35 cellular contexts compared by ENCODE assay signal in the genomic region with DNA sequence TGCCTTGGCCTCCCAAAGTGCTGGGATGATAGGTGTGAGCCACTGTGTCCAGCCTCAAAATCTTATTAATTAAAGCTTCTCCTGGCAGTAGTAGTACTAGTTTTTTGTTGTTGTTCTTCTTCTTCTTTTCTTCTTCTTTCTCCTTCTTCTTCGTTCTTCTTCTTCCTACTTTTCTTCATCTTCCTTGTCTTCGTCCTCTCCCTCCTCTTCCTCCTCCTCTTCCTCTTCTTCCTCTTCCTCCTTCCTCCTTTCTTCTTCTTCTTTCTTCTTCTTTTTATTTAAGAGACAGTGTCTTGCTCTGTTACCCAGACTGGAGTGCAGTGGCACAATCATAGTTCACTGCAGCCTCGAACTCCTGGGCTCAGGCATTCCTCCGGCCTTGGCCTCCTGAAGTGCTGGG. TPM values are rescaled to one million over a fixed set of nuclear protein-coding genes. Genes with fewer than 3 reads are reported as not detected.
DNase-seq lines count a peak whose midpoint lies in the region; ATAC-seq, FAIRE-seq and TF ChIP-seq lines count a peak whose summit lies in the region.
"Had no signal": no experiment of that assay in that cellular context is flagged by ENCODE, and none has a peak within 500 bp of the region (broad histone marks: within the 10 kb centered on the region; RNA-seq: fewer than 3 reads in every experiment).

No MANE protein-coding gene starts in this region.

- DNase-seq in K562 (ENCODE audit: extremely low read depth in 1 of 4, low spot score in 3 of 4) (no peak), neural crest cell (ENCODE audit: low read depth, low spot score) (no peak), tibial nerve (ENCODE audit: low spot score in 2 of 2) (no peak), NCI-H345 treated with DMSO at 0.1 percent for 48 hours (lab: John Stamatoyannopoulos, UW; ENCODE audit: unreplicated experiment) (no peak), UCSD-AML1 (lab: John Stamatoyannopoulos, UW; ENCODE audit: unreplicated experiment) (no peak)
- no peak for DNase-seq in stimulated activated naive B cell treated with anti-CD40 and anti-IgM and Interleukin-4, amounts not matched to agents 10 μg/mL and 1 μg/mL and 100 μg/mL, for 72 hours
- no peak for DNase-seq in activated CD4-positive, alpha-beta T cell treated with anti-CD3 and anti-CD28 coated beads, Interleukin-2, amount 50 U/mL, for 1 hour
- DNase-seq: 8988T; ACHN; AML-193; BE2C; C1 segment of cervical spinal cord; Caco-2; Calu3; CD4-positive, alpha-beta memory T cell; CD4-positive, alpha-beta T cell; CD4-positive, CD25-positive, alpha-beta regulatory T cell; CD8-positive, alpha-beta memory T cell; CD8-positive, alpha-beta T cell; COR-L47; DMS 273 treated with DMSO at 0.1 percent for 48 hours; DMS153; DMS53; DMS79; DMS79 treated with DMSO at 0.1 percent for 48 hours; DND-41; EL had no signal

- H3K4me3 Mint-ChIP-seq in neural crest cell: no peak overlapping the region
- no peak overlapping the region for H3K4me3 Mint-ChIP-seq in stimulated activated naive B cell treated with anti-CD40 and anti-IgM and Interleukin-4, amounts not matched to agents 10 μg/mL and 1 μg/mL and 100 μg/mL, for 72 hours
- H3K4me3 Mint-ChIP-seq: B cell; CD4-positive, alpha-beta memory T cell; CD4-positive, alpha-beta T cell; CD4-positive, CD25-positive, alpha-beta regulatory T cell; CD8-positive, alpha-beta memory T cell; CD8-positive, alpha-beta T cell had no signal

- no peaks in the 10 kb centered on the region for H3K9me1 ChIP-seq in K562 (ENCODE audit: control insufficient read depth, insufficient read depth, low read length)

- FAIRE-seq in K562 (lab: Jason Lieb, UNC): no peak
- FAIRE-seq: A204.1, A549, D721Med had no signal

- no peak for TF ChIP-seq EP300 in K562 (IDR thresholded peaks at IDR 0.05; ENCODE audit: low read length)
- TF ChIP-seq EP300 in tibial nerve (IDR thresholded peaks at IDR 0.05): no peak

- no peak for ATAC-seq in K562
- ATAC-seq in stimulated activated naive B cell treated with anti-CD40 and anti-IgM and Interleukin-4, amounts not matched to agents 10 μg/mL and 1 μg/mL and 100 μg/mL, for 72 hours (replicated peaks): no peak
- ATAC-seq: A549; CD8-positive, alpha-beta T cell had no signal

- H3K27ac ChIP-seq in HEK293 (ENCODE audit: extremely low read depth, low read depth, low read length) (no peak overlapping the region), K562 (ENCODE audit: extremely low read depth, low read depth, low read length) (no peak overlapping the region), tibial nerve (no peak overlapping the region)
- H3K27ac ChIP-seq: A549; BLaER1; BLaER1 treated with 17β-estradiol and CSF1 and Interleukin-3, amounts not matched to agents 10 nM and 100 nM; C4-2B had no signal

- no peak overlapping the region for H3K9ac ChIP-seq in K562 (ENCODE audit: insufficient read depth in 1 of 2, low read depth in 2 of 2, low read length in 2 of 2)
- H3K9ac ChIP-seq: BLaER1; BLaER1 treated with 17β-estradiol and CSF1 and Interleukin-3, amounts not matched to agents 10 nM and 100 nM had no signal

- peak overlapping the region; percentile 13 for H3K27ac Mint-ChIP-seq in neural crest cell (ENCODE audit: unreplicated experiment)
- peak overlapping the region; percentile 1 for H3K27ac Mint-ChIP-seq in stimulated activated naive B cell treated with anti-CD40 and anti-IgM and Interleukin-4, amounts not matched to agents 10 μg/mL and 1 μg/mL and 100 μg/mL, for 72 hours
- H3K27ac Mint-ChIP-seq: B cell; CD4-positive, alpha-beta memory T cell; CD4-positive, alpha-beta T cell; CD4-positive, CD25-positive, alpha-beta regulatory T cell; CD8-positive, alpha-beta T cell had no signal

- in situ Hi-C loops in K562 (cut with MboI): no loop called here

- no peaks in the 10 kb centered on the region for H4K20me1 ChIP-seq in K562 (replicated peaks; ENCODE audit: control insufficient read depth, insufficient read depth, low read length)
- H4K20me1 ChIP-seq: BLaER1; BLaER1 treated with 17β-estradiol and CSF1 and Interleukin-3, amounts not matched to agents 10 nM and 100 nM had no signal

- TF ChIP-seq RAD21 in K562 (CRISPR knock-in tag; conservative IDR thresholded peaks at IDR 0.05 in 1 of 2, IDR thresholded peaks at IDR 0.05 in 1 of 2): no peak

- no TSS peak for BruUV-seq in K562 (replicated peaks; lab: Mats Ljungman, UMichigan)

- CTCF ChIA-PET in HEK293 (lab: Yijun Ruan, JAX) (interaction anchor here (0.6 kb wide), 1 partner anchor 40 kb away, joined by 4 read pairs; no protein-coding TSS in a partner anchor), K562 (lab: Yijun Ruan, JAX; ENCODE audit: low intra/inter-chr PET ratio) (no interaction called here)

- 5% methylated on average over 4 of the region's 4 CpGs for WGBS in K562 (ENCODE audit: insufficient coverage, low coverage, missing lambda C conversion rate)
- WGBS in tibial nerve, 2 donors: 91 to 92% methylated on average over 4 of the region's 4 CpGs

- H3K36me3 Mint-ChIP-seq in neural crest cell (ENCODE audit: low read depth): no peaks in the 10 kb centered on the region
- H3K36me3 Mint-ChIP-seq in stimulated activated naive B cell treated with anti-CD40 and anti-IgM and Interleukin-4, amounts not matched to agents 10 μg/mL and 1 μg/mL and 100 μg/mL, for 72 hours: peaks cover 0 to 2% of the 10 kb centered on the region in 2 donors
- H3K36me3 Mint-ChIP-seq: CD4-positive, CD25-positive, alpha-beta regulatory T cell; CD8-positive, alpha-beta memory T cell; CD8-positive, alpha-beta T cell had no signal

- no peaks in the 10 kb centered on the region for H3K9me3 ChIP-seq in HEK293 (ENCODE audit: control insufficient read depth, insufficient read depth, low read depth, low read length)
- no peaks in the 10 kb centered on the region for H3K9me3 ChIP-seq in K562 (replicated peaks; ENCODE audit: control insufficient read depth, insufficient read depth, low read depth, low read length)
- no peaks in the 10 kb centered on the region for H3K9me3 ChIP-seq in tibial nerve
- H3K9me3 ChIP-seq: A549, BE2C, Caco-2 had no signal

- peaks cover 21 to 29% of the 10 kb centered on the region in 2 experiments for H3K27me3 ChIP-seq in K562 (ENCODE audit: control insufficient read depth in 2 of 2, insufficient read depth in 2 of 2, low read length in 2 of 2)
- peaks cover 0 to 46% of the 10 kb centered on the region in 2 donors for H3K27me3 ChIP-seq in tibial nerve

- POLR2A ChIA-PET in HEK293 (lab: Yijun Ruan, JAX): interaction anchor here (0.6 to 0.8 kb wide), 2 partner anchors 57 to 864 kb away, joined by 3 to 4 read pairs; no protein-coding TSS in a partner anchor
- POLR2A ChIA-PET in K562 (lab: Yijun Ruan, JAX): no interaction called here

- H3K36me3 ChIP-seq in HEK293 (ENCODE audit: control insufficient read depth in 2 of 2, insufficient read depth in 1 of 2, low read length in 2 of 2) (no peaks in the 10 kb centered on the region), K562 (ENCODE audit: control insufficient read depth, insufficient read depth, low read length) (no peaks in the 10 kb centered on the region), tibial nerve (no peaks in the 10 kb centered on the region)
- H3K36me3 ChIP-seq: BE2C; BLaER1; BLaER1 treated with 17β-estradiol and CSF1 and Interleukin-3, amounts not matched to agents 10 nM and 100 nM had no signal

- TF ChIP-seq CTCF in HEK293 (tag by site-specific recombination; IDR thresholded peaks at IDR 0.05): no peak
- no peak for TF ChIP-seq CTCF in K562 (IDR thresholded peaks at IDR 0.05 in 2 of 3, conservative IDR thresholded peaks at IDR 0.05 in 1 of 3; ENCODE audit: insufficient read depth in 2 of 3, low read depth in 1 of 3, low read length in 3 of 3)
- no peak for TF ChIP-seq CTCF in neural crest cell (conservative IDR thresholded peaks at IDR 0.05)
- TF ChIP-seq CTCF in tibial nerve (IDR thresholded peaks at IDR 0.05): no peak

- H3K27me3 Mint-ChIP-seq in neural crest cell (ENCODE audit: low read depth): peaks cover 47% of the 10 kb centered on the region
- H3K27me3 Mint-ChIP-seq in stimulated activated naive B cell treated with anti-CD40 and anti-IgM and Interleukin-4, amounts not matched to agents 10 μg/mL and 1 μg/mL and 100 μg/mL, for 72 hours: peaks cover 31 to 34% of the 10 kb centered on the region in 2 donors

- TF ChIP-seq POLR2A in K562 (conservative IDR thresholded peaks at IDR 0.05): no peak
- TF ChIP-seq POLR2A in tibial nerve (IDR thresholded peaks at IDR 0.05): no peak

- H3K4me1 Mint-ChIP-seq in neural crest cell: peaks cover 14% of the 10 kb centered on the region
- peaks cover 7 to 8% of the 10 kb centered on the region in 2 donors for H3K4me1 Mint-ChIP-seq in stimulated activated naive B cell treated with anti-CD40 and anti-IgM and Interleukin-4, amounts not matched to agents 10 μg/mL and 1 μg/mL and 100 μg/mL, for 72 hours

- peaks cover 15% of the 10 kb centered on the region for H3K4me1 ChIP-seq in HEK293 (ENCODE audit: control insufficient read depth, insufficient read depth, low read length)
- H3K4me1 ChIP-seq in K562 (replicated peaks in 1 of 2; ENCODE audit: control insufficient read depth in 2 of 2, insufficient read depth in 2 of 2, low read length in 2 of 2): peaks cover 0 to 8% of the 10 kb centered on the region in 2 experiments; a peak in 2 of 5 replicates
- H3K4me1 ChIP-seq in tibial nerve: peaks cover 0 to 12% (median 3%) of the 10 kb centered on the region in 4 donors
- H3K4me1 ChIP-seq: A549, BE2C, Caco-2 had no signal

- H3K79me2 ChIP-seq in K562 (ENCODE audit: control insufficient read depth, insufficient read depth, low read length): no peaks in the 10 kb centered on the region

- no peak overlapping the region for H3K4me3 ChIP-seq in HEK293 (ENCODE audit: low read depth, low read length)
- no peak overlapping the region for H3K4me3 ChIP-seq in K562
- no peak overlapping the region for H3K4me3 ChIP-seq in tibial nerve
- H3K4me3 ChIP-seq: A549; BLaER1; BLaER1 treated with 17β-estradiol and CSF1 and Interleukin-3, amounts not matched to agents 10 nM and 100 nM had no signal

- H2AFZ ChIP-seq in K562 (ENCODE audit: low read depth, low read length): no peak overlapping the region

- no peak overlapping the region for H3K4me2 ChIP-seq in K562 (ENCODE audit: insufficient read depth, low read length)
- H3K4me2 ChIP-seq: A549, BLaER1 had no signal

- peaks cover 2% of the 10 kb centered on the region for H3K9me3 Mint-ChIP-seq in neural crest cell
- no peaks in the 10 kb centered on the region for H3K9me3 Mint-ChIP-seq in stimulated activated naive B cell treated with anti-CD40 and anti-IgM and Interleukin-4, amounts not matched to agents 10 μg/mL and 1 μg/mL and 100 μg/mL, for 72 hours
- H3K9me3 Mint-ChIP-seq: CD4-positive, alpha-beta T cell; CD8-positive, alpha-beta memory T cell; CD8-positive, alpha-beta T cell had no signal

- intact Hi-C loops in K562 (cut with micrococcal nuclease): no loop called here

RNA-seq across cellular contexts. Expression of gene DEK, which starts 17.2 kb away (rescaled TPM):
- 21.2 and 110 TPM in 2 replicates for total RNA-seq in K562 (2011; cell fraction: chromatin; rRNA removed; ENCODE audit: low replicate concordance)
- total RNA-seq in K562 (2011; cell fraction: nucleolus; rRNA removed): 20.5 and 22.8 TPM in 2 replicates
- 31.5 and 48.7 TPM in 2 replicates for total RNA-seq in K562 (2011; cell fraction: nucleoplasm; rRNA removed)
- total RNA-seq in K562 (2014; rRNA removed) (284 and 338 TPM in 2 replicates), K562 (2014; rRNA removed; fragmentation: Illumina TruSeq; extraction: Trizol) (239 and 276 TPM in 2 replicates), K562 (2015; rRNA removed; fragmentation: Illumina TruSeq; extraction: Trizol) (293 and 306 TPM in 2 replicates), K562 (2021) (171 and 181 TPM in 2 replicates), neural crest cell (207 and 221 TPM in 2 replicates), tibial nerve (100 to 1,000 TPM; 112 to 147 (median 123) TPM)
- polyA plus RNA-seq in K562 (2011; rRNA removed) (104 and 155 TPM in 2 replicates), K562 (2014; fragmentation: Illumina TruSeq; extraction: Trizol) (205 and 279 TPM in 2 replicates), K562 (2014; fragmentation: Nextera tagmentation; extraction: Ambion mirVana) (10 to 100 TPM; 82.3 to 87.3 TPM), K562 (2014; rRNA removed) (160 and 184 TPM in 2 replicates)
- polyA plus RNA-seq in K562 (2011; cell fraction: cytosol; rRNA removed): 17.2 and 34.6 TPM in 2 replicates
- polyA plus RNA-seq in K562 (2011; cell fraction: nucleus; rRNA removed): 25.4 and 30.2 TPM in 2 replicates
- polyA plus RNA-seq in K562 (2012): 131 and 141 TPM in 2 replicates
- 72.9 and 76.0 TPM in 2 replicates for polyA minus RNA-seq in K562 (2011; rRNA and poly(A)+ RNA removed)
- polyA minus RNA-seq in K562 (2011; cell fraction: cytosol; rRNA and poly(A)+ RNA removed): 70.9 and 74.1 TPM in 2 replicates
- polyA minus RNA-seq in K562 (2011; cell fraction: nucleus; rRNA and poly(A)+ RNA removed): 34.7 and 48.3 TPM in 2 replicates
